Comparison of ENCODE assay signal across 17 cellular contexts in genomic region chr10:24184455-24184854, GRCh38.
"Had no signal": no experiment of that assay in that cellular context is flagged by ENCODE, and none has a peak within 500 bp of the region (broad histone marks: within the 10 kb centered on the region; RNA-seq: fewer than 3 reads in every experiment).

No MANE protein-coding gene starts in this region.

- ATAC-seq: foreskin keratinocyte; gastroesophageal sphincter; heart left ventricle; left cardiac atrium; lower lobe of right lung; natural killer cell treated with Interleukin-12 subunit alpha and Interleukin-12 subunit beta and Interleukin-15 and Interleukin-18, amount 100 ng/mL, for 72 hours; right lobe of liver; stimulated activated effector memory CD8-positive, alpha-beta T cell treated with anti-CD3 and anti-CD28 coated beads, Interleukin-12 subunit alpha, Interleukin-12 subunit beta, amount 100 ng/mL, for 72 hours had no signal

- DNase-seq: dermis blood vessel endothelial cell; effector memory CD4-positive, alpha-beta T cell; foreskin keratinocyte; heart left ventricle; left cardiac atrium; left ventricle myocardium inferior; lower lobe of right lung; right lobe of liver; stimulated activated CD4-positive, alpha-beta T cell treated with anti-CD3 and anti-CD28 coated beads, Interleukin-2, amount 100 ng/mL, for 24 hours; stimulated activated CD4-positive, alpha-beta T cell treated with anti-CD3 and anti-CD28 coated beads, Interleukin-4, amount 100 ng/mL, for 24 hours; stimulated activated naive CD4-positive, alpha-beta T cell treated with Interleukin-2 at 50 U/mL for 16 hours; stomach; thyroid gland; trophoblast cell had no signal
